In the genomic region with DNA sequence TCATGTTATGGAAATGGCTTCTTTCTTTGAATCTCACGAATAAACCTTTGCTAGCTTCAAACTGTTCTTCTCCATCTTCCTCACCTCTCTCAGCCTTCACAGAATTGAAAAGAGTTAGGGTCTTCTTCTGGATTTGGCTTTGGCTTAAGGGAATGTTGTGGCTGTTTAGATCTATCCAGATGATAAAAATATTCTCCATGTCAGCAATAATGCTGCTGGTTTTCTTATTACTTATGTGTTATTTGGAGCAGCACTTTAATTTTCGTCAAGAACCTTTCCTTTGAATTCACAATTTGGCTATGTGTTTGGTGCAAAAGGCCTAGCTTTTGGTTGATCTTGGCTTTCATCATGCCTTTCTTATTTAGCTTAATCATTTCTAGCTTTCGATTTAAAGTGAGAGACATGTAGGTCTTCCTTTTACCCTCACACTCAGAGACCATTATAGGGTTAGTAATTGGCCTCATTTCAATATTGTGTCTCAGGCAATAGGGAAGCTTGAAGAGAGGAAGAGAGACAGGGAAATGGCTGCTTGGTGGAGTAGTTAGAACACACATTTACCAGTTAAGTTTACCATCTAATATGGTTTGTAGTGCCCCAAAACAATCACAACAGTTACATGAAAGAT, we compare ENCODE assay signal across 35 cellular contexts. TPM values are rescaled to one million over a fixed set of nuclear protein-coding genes. Genes with fewer than 3 reads are reported as not detected.
"Had no signal": no experiment of that assay in that cellular context is flagged by ENCODE, and none has a peak within 500 bp of the region (broad histone marks: within the 10 kb centered on the region; RNA-seq: fewer than 3 reads in every experiment).

No MANE protein-coding gene starts in this region.

- DNase-seq: activated CD4-positive, alpha-beta memory T cell treated with anti-CD3 and anti-CD28 coated beads for 36 hours; activated CD4-positive, alpha-beta T cell treated with anti-CD3 and anti-CD28 coated beads for 36 hours; activated CD4-positive, alpha-beta T cell treated with anti-CD3 and anti-CD28 coated beads, Interleukin-2, amount 10 ng/mL, durations not matched to agents 24 days and 14 days; activated CD4-positive, CD25-positive, alpha-beta regulatory T cell; activated CD4-positive, CD25-positive, alpha-beta regulatory T cell treated with anti-CD3 and anti-CD28 coated beads, Interleukin-2, amount 50 U/mL, for 72 hours; activated CD8-positive, alpha-beta memory T cell treated with anti-CD3 and anti-CD28 coated beads, Interleukin-2, amount 10 ng/mL, durations not matched to agents 7 days and 5 days; activated CD8-positive, alpha-beta memory T cell treated with anti-CD3 and anti-CD28 coated beads, Interleukin-2, amount 50 U/mL, for 4 hours; activated CD8-positive, alpha-beta T cell treated with anti-CD3 and anti-CD28 coated beads, Interleukin-2, amount 10 ng/mL, durations not matched to agents 7 days and 5 days; activated effector memory CD4-positive, alpha-beta T cell treated with anti-CD3 and anti-CD28 coated beads, Interleukin-2, amount 50 U/mL, for 16 hours; activated naive CD4-positive, alpha-beta T cell treated with anti-CD3 and anti-CD28 coated beads for 36 hours; activated naive CD8-positive, alpha-beta T cell treated with anti-CD3 and anti-CD28 coated beads for 36 hours; activated naive CD8-positive, alpha-beta T cell treated with anti-CD3 and anti-CD28 coated beads, Interleukin-2, amount 50 U/mL, for 24 hours; activated T-cell treated with anti-CD3 and anti-CD28 coated beads, Interleukin-2, amount 50 U/mL, for 1 hour; activated T-cell treated with anti-CD3 and anti-CD28 coated beads, Interleukin-2, amount 50 U/mL, for 48 hours; adrenal gland; amygdala; aorta; body of pancreas; caudate nucleus; cortex of kidney; dermis blood vessel endothelial cell; effector CD4-positive, alpha-beta T cell; effector memory CD8-positive, alpha-beta T cell; erythroblast; foreskin keratinocyte; gastrocnemius medialis; glutamatergic neuron; heart left ventricle; T-helper 2 cell had no signal

- H3K27ac ChIP-seq: adrenal gland, body of pancreas, esophagus muscularis mucosa, foreskin keratinocyte, gastrocnemius medialis, heart left ventricle had no signal

- H3K4me3 ChIP-seq: adrenal gland, body of pancreas, esophagus muscularis mucosa, gastrocnemius medialis, heart left ventricle had no signal

- FAIRE-seq: colon had no signal

- H3K4me1 ChIP-seq: adrenal gland, body of pancreas, esophagus muscularis mucosa, foreskin keratinocyte, gastrocnemius medialis, heart left ventricle had no signal

- ATAC-seq: activated CD4-positive, alpha-beta T cell treated with anti-CD3 and anti-CD28 coated beads for 36 hours; activated CD8-positive, alpha-beta memory T cell treated with anti-CD3 and anti-CD28 coated beads, Interleukin-2, amount 10 ng/mL, durations not matched to agents 7 days and 5 days; activated CD8-positive, alpha-beta T cell treated with anti-CD3 and anti-CD28 coated beads, Interleukin-2, amount 10 ng/mL, durations not matched to agents 7 days and 5 days; activated naive CD8-positive, alpha-beta T cell treated with anti-CD3 and anti-CD28 coated beads, Interleukin-2, amount 50 U/mL, for 24 hours; body of pancreas; effector memory CD8-positive, alpha-beta T cell; foreskin keratinocyte; gastrocnemius medialis; heart left ventricle had no signal

- H3K27me3 ChIP-seq: adrenal gland, body of pancreas, esophagus muscularis mucosa, foreskin keratinocyte, gastrocnemius medialis, heart left ventricle had no signal

- H3K9me3 ChIP-seq: adrenal gland, body of pancreas, gastrocnemius medialis had no signal

- H3K36me3 ChIP-seq: adrenal gland, esophagus muscularis mucosa, gastrocnemius medialis, heart left ventricle had no signal

RNA-seq across cellular contexts. Expression of a gene that starts 5.1 kb away (rescaled TPM):
- total RNA-seq: activated CD4-positive, alpha-beta memory T cell treated with anti-CD3 and anti-CD28 coated beads for 36 hours; activated CD4-positive, alpha-beta T cell treated with anti-CD3 and anti-CD28 coated beads for 36 hours; activated CD4-positive, alpha-beta T cell treated with anti-CD3 and anti-CD28 coated beads, Interleukin-2, amount 10 ng/mL, durations not matched to agents 24 days and 14 days; activated CD8-positive, alpha-beta memory T cell treated with anti-CD3 and anti-CD28 coated beads for 36 hours; activated CD8-positive, alpha-beta memory T cell treated with anti-CD3 and anti-CD28 coated beads, Interleukin-2, amount 10 ng/mL, durations not matched to agents 7 days and 5 days; activated CD8-positive, alpha-beta T cell treated with anti-CD3 and anti-CD28 coated beads, Interleukin-2, amount 10 ng/mL, durations not matched to agents 7 days and 5 days; activated naive CD4-positive, alpha-beta T cell treated with anti-CD3 and anti-CD28 coated beads for 36 hours; activated naive CD8-positive, alpha-beta T cell treated with anti-CD3 and anti-CD28 coated beads for 36 hours; activated T-helper 1 cell treated with anti-CD3 and anti-CD28 coated beads, Interleukin-12 subunit alpha, Interleukin-12 subunit beta, Interleukin-2, Interleukin-4 antibody, amounts not matched to agents 30 ng/mL and 10 ng/mL and 1 ng/mL, durations not matched to agents 14 hours and 24 hours and 36 hours; activated T-helper 2 cell treated with anti-CD3 and anti-CD28 coated beads, Interferon-gamma antibody, Interleukin-2, Interleukin-4, amounts not matched to agents 10 μg/mL and 5 μg/mL and 100 μg/mL, durations not matched to agents 14 hours and 24 hours and 36 hours; aorta; body of pancreas; chondrocyte; dermis blood vessel endothelial cell; esophagus muscularis mucosa; foreskin keratinocyte; gastrocnemius medialis; heart left ventricle had no signal
- polyA plus RNA-seq: adrenal gland, aorta, foreskin keratinocyte, heart left ventricle had no signal
